In genomic region chr7:88396295-88396947, GRCh38 we compare ENCODE assay signal across 1 cellular context.
TF ChIP-seq lines count a peak whose summit lies in the region.

No MANE protein-coding gene starts in this region.

TF ChIP-seq in WTC11, 78 proteins besides CTCF, POLR2A, EP300 and RAD21 (continued from another document):
- TF ChIP-seq PRDM15 (CRISPR knock-in tag; IDR thresholded peaks at IDR 0.05) (no peak), IRF2 (CRISPR knock-in tag; IDR thresholded peaks at IDR 0.05; ENCODE audit: borderline replicate concordance, low read depth) (no peak), USF1 (CRISPR knock-in tag; IDR thresholded peaks at IDR 0.05) (no peak), E2F1 (CRISPR knock-in tag; IDR thresholded peaks at IDR 0.05) (no peak), E2F4 (CRISPR knock-in tag; IDR thresholded peaks at IDR 0.05; ENCODE audit: borderline replicate concordance, low read depth) (no peak), ZNF138 (CRISPR knock-in tag; conservative IDR thresholded peaks at IDR 0.05) (no peak), EMX1 (CRISPR knock-in tag; IDR thresholded peaks at IDR 0.05) (no peak), ZNF121 (CRISPR knock-in tag; IDR thresholded peaks at IDR 0.05) (no peak), ZNF396 (CRISPR knock-in tag; IDR thresholded peaks at IDR 0.05; ENCODE audit: borderline replicate concordance) (no peak), CREM (CRISPR knock-in tag; IDR thresholded peaks at IDR 0.05) (no peak), NR2C2 (CRISPR knock-in tag; IDR thresholded peaks at IDR 0.05) (no peak), OVOL2 (CRISPR knock-in tag; IDR thresholded peaks at IDR 0.05; ENCODE audit: borderline replicate concordance) (no peak), ATF3 (CRISPR knock-in tag; conservative IDR thresholded peaks at IDR 0.05) (no peak)
